8 cellular contexts compared by ENCODE assay signal in the genomic region with DNA sequence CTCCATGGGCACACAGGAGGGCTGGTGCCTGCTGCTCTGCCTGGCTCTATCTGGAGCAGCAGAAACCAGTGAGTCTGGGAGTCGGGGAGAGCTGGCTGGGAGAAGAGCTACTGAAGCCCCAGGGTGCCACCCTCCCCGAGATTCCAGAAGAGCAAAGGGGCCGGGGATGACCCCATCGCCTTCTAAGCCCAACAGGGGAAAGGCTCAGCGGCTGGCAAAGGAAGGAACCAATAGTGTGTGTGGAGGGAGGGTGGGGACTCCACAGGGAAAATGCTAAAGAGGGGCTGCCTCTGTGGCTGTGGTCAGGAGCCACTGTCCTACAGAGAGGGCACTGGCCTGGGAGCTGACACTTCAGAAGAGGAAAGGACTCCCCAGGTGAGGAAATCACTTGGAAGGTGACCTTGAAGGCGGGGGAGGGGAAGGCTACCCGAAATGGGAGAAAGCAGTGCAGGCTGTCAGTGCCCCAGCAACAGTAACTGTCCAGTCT. TPM values are rescaled to one million over a fixed set of nuclear protein-coding genes. Genes with fewer than 3 reads are reported as not detected.
DNase-seq lines count a peak whose midpoint lies in the region; ATAC-seq and TF ChIP-seq lines count a peak whose summit lies in the region.

No MANE protein-coding gene starts in this region.

- H3K27me3 ChIP-seq in GM23338 (ENCODE audit: insufficient read depth): no peaks in the 10 kb centered on the region
- H3K27me3 ChIP-seq in neuron (ENCODE audit: insufficient read depth, low read length): no peaks in the 10 kb centered on the region

- no peaks in the 10 kb centered on the region for H3K79me2 ChIP-seq in GM23338 (replicated peaks; ENCODE audit: insufficient read depth)

- peaks cover 6% of the 10 kb centered on the region; the same call in 1 of the 2 replicates for H3F3A ChIP-seq in GM23338 (replicated peaks; ENCODE audit: low read depth)

- peaks cover 29% of the 10 kb centered on the region for H3K4me1 ChIP-seq in GM23338 (ENCODE audit: insufficient read depth)
- H3K4me1 ChIP-seq in neuron (ENCODE audit: insufficient read depth, low read length): peaks cover 23% of the 10 kb centered on the region

- DNase-seq in ACHN (peak; percentile 28), GM23338 (ENCODE audit: low spot score) (no peak), activated B cell treated with CpG ODN at 0.5 μM for 24 hours (no peak), fibroblast of the aortic adventitia (ENCODE audit: low read depth) (no peak), cortex of kidney (lab: John Stamatoyannopoulos, UW) (no peak), GM10266 (ENCODE audit: extremely low spot score) (no peak)

- no peaks in the 10 kb centered on the region for H3K9me3 ChIP-seq in neuron (ENCODE audit: low read length)

- no peaks in the 10 kb centered on the region for H3K36me3 ChIP-seq in GM23338 (ENCODE audit: insufficient read depth)
- no peaks in the 10 kb centered on the region for H3K36me3 ChIP-seq in neuron (ENCODE audit: insufficient read depth, low read length)

- no peaks in the 10 kb centered on the region for H3K36me3 Mint-ChIP-seq in GM23338 (ENCODE audit: low read depth)
- peaks cover 70% of the 10 kb centered on the region for H3K36me3 Mint-ChIP-seq in activated B cell treated with CpG ODN at 0.5 μM for 24 hours (ENCODE audit: low read depth)

- H3K27ac Mint-ChIP-seq in GM23338 (peak overlapping the region; percentile 97), activated B cell treated with CpG ODN at 0.5 μM for 24 hours (peak overlapping the region; percentile 99)

- no peaks in the 10 kb centered on the region for H4K20me1 ChIP-seq in GM23338 (replicated peaks; ENCODE audit: insufficient read depth)

- peak overlapping the region; percentile 86; the same call in 1 of the 2 replicates for H3K27ac ChIP-seq in GM23338 (ENCODE audit: low read depth)

- in situ Hi-C loops in ACHN (cut with HindIII; ENCODE audit: low pct_ligation_motif_present, low pct_unique_long_range_greater_than_20kb, low sequenced_read_pairs): no loop called here

- ATAC-seq in GM23338 (peak; percentile 13), activated B cell treated with CpG ODN at 0.5 μM for 24 hours (ENCODE audit: low read depth) (peak; percentile 7), GM19463 (IDR thresholded peaks at IDR 0.05; ENCODE audit: unreplicated experiment) (no peak)

- H3K4me1 Mint-ChIP-seq in GM23338 (peaks cover 42% of the 10 kb centered on the region), activated B cell treated with CpG ODN at 0.5 μM for 24 hours (peaks cover 57% of the 10 kb centered on the region)

- intact Hi-C loops in activated B cell treated with CpG ODN at 0.5 μM for 24 hours (cut with micrococcal nuclease): loop anchor here (1.0 kb wide), 3 partner anchors 9 to 25 kb away; no protein-coding TSS in a partner anchor

- POLR2A ChIA-PET in activated B cell treated with CpG ODN at 0.5 μM for 24 hours (lab: Charles Lee): interaction anchor here (0.5 to 5.2 kb wide), 17 partner anchors 9 to 272 kb away, joined by 3 to 173 read pairs (median 12); partner anchors contain the start of genes COPS7A, GAPDH, MRPL51 and VAMP1

- peak overlapping the region; percentile 63 for H3K4me3 Mint-ChIP-seq in GM23338
- peak overlapping the region; percentile 97 for H3K4me3 Mint-ChIP-seq in activated B cell treated with CpG ODN at 0.5 μM for 24 hours

- H3K9me2 ChIP-seq in GM23338 (ENCODE audit: insufficient read depth): no peaks in the 10 kb centered on the region

- TF ChIP-seq CTCF in GM23338 (conservative IDR thresholded peaks at IDR 0.05; ENCODE audit: low read depth in 2 of 2) (no peak), activated B cell treated with CpG ODN at 0.5 μM for 24 hours (IDR thresholded peaks at IDR 0.05) (no peak), fibroblast of the aortic adventitia (IDR thresholded peaks at IDR 0.05; ENCODE audit: insufficient read depth, low read length) (no peak), GM10266 (IDR thresholded peaks at IDR 0.05; ENCODE audit: control insufficient read depth, insufficient read depth, low read depth, missing control alignments) (no peak)

- H3K27me3 Mint-ChIP-seq in GM23338 (ENCODE audit: insufficient read depth, low read depth, poor library complexity) (peaks cover 17% of the 10 kb centered on the region), activated B cell treated with CpG ODN at 0.5 μM for 24 hours (no peaks in the 10 kb centered on the region)

- H3K9me3 Mint-ChIP-seq in GM23338: no peaks in the 10 kb centered on the region
- H3K9me3 Mint-ChIP-seq in activated B cell treated with CpG ODN at 0.5 μM for 24 hours: no peaks in the 10 kb centered on the region

- CTCF ChIA-PET in activated B cell treated with CpG ODN at 0.5 μM for 24 hours (lab: Charles Lee): interaction anchor here (1.8 to 3.1 kb wide), 4 partner anchors 9 to 85 kb away, joined by 6 to 24 read pairs (median 11); no protein-coding TSS in a partner anchor

- H2AFZ ChIP-seq in GM23338: peak overlapping the region; percentile 90
- H2AFZ ChIP-seq in neuron (ENCODE audit: low read depth, low read length): peak overlapping the region; percentile 51

- H3K4me2 ChIP-seq in GM23338: peak overlapping the region; percentile 77

- H3K4me3 ChIP-seq in GM23338 (peak overlapping the region; percentile 44), fibroblast of the aortic adventitia (ENCODE audit: low read depth, low read length) (peak overlapping the region; percentile 81), neuron (ENCODE audit: low read length) (peak overlapping the region; percentile 24)

TF ChIP-seq in GM23338, 12 proteins besides CTCF, POLR2A, EP300 and RAD21 (continues in another document):
- no peak for TF ChIP-seq POLR2AphosphoS5 (IDR thresholded peaks at IDR 0.05; ENCODE audit: low read depth)
- no peak for TF ChIP-seq NANOG (IDR thresholded peaks at IDR 0.05; ENCODE audit: borderline replicate concordance)
- TF ChIP-seq EZH2phosphoT487 (IDR thresholded peaks at IDR 0.05; ENCODE audit: unreplicated experiment): no peak
- no peak for TF ChIP-seq ZNF331 (CRISPR knock-in tag; IDR thresholded peaks at IDR 0.05; ENCODE audit: low read depth)
- TF ChIP-seq CREB1 (CRISPR knock-in tag; IDR thresholded peaks at IDR 0.05; ENCODE audit: low read depth): no peak

RNA-seq across cellular contexts. Expression of gene TAPBPL, which starts 0.4 kb away (rescaled TPM):
- total RNA-seq in GM23338 (2014; rRNA removed; shearing (Covaris generic)): 0.59 and 0.66 TPM in 2 replicates
- polyA plus RNA-seq in GM23338 (2016; fragmentation: Nextera tagmentation; extraction: Ambion mirVana): 0.52 and 0.65 TPM in 2 replicates
- 52.5 and 64.0 TPM in 2 replicates for total RNA-seq in activated B cell treated with CpG ODN at 0.5 μM for 24 hours
- 8.9 and 19.7 TPM in 2 replicates for total RNA-seq in fibroblast of the aortic adventitia (ENCODE audit: low replicate concordance)

RNA-seq across cellular contexts. Expression of gene CD27, which starts 7.5 kb away (rescaled TPM):
- total RNA-seq in GM23338 (2014; rRNA removed; shearing (Covaris generic)): not detected in 2 replicates
- 0.49 and 0.53 TPM in 2 replicates for polyA plus RNA-seq in GM23338 (2016; fragmentation: Nextera tagmentation; extraction: Ambion mirVana)
- total RNA-seq in activated B cell treated with CpG ODN at 0.5 μM for 24 hours (39.3 and 43.8 TPM in 2 replicates), fibroblast of the aortic adventitia (ENCODE audit: low replicate concordance) (0.18 TPM in 1 of 2 replicates, not detected in the other)

RNA-seq across cellular contexts. Expression of gene VAMP1, which starts 18.2 kb away (rescaled TPM):
- total RNA-seq in GM23338 (2014; rRNA removed; shearing (Covaris generic)): 13.9 and 18.3 TPM in 2 replicates
- 11.2 and 16.1 TPM in 2 replicates for polyA plus RNA-seq in GM23338 (2016; fragmentation: Nextera tagmentation; extraction: Ambion mirVana)
- total RNA-seq in activated B cell treated with CpG ODN at 0.5 μM for 24 hours (32.9 and 34.5 TPM in 2 replicates), fibroblast of the aortic adventitia (ENCODE audit: low replicate concordance) (9.0 and 26.6 TPM in 2 replicates)

RNA-seq across cellular contexts. Expression of gene MRPL51, which starts 40.8 kb away (rescaled TPM):
- total RNA-seq in GM23338 (2014; rRNA removed; shearing (Covaris generic)): 75.1 and 93.9 TPM in 2 replicates
- 432 and 463 TPM in 2 replicates for polyA plus RNA-seq in GM23338 (2016; fragmentation: Nextera tagmentation; extraction: Ambion mirVana)
- total RNA-seq in activated B cell treated with CpG ODN at 0.5 μM for 24 hours: 130 and 145 TPM in 2 replicates
- 113 and 167 TPM in 2 replicates for total RNA-seq in fibroblast of the aortic adventitia (ENCODE audit: low replicate concordance)

RNA-seq across cellular contexts. Expression of gene NCAPD2, which starts 41.6 kb away (rescaled TPM):
- total RNA-seq in GM23338 (2014; rRNA removed; shearing (Covaris generic)): 217 and 389 TPM in 2 replicates
- polyA plus RNA-seq in GM23338 (2016; fragmentation: Nextera tagmentation; extraction: Ambion mirVana): 32.7 and 34.2 TPM in 2 replicates
- 38.4 and 40.9 TPM in 2 replicates for total RNA-seq in activated B cell treated with CpG ODN at 0.5 μM for 24 hours
- 43.1 and 45.1 TPM in 2 replicates for total RNA-seq in fibroblast of the aortic adventitia (ENCODE audit: low replicate concordance)

Comparison
In these comparisons a context has a peak if more than half of its experiments do, and no peak if none do; other contexts are left out.
1. H3K4me3 ChIP-seq: peak in every context shown above with its lines; median percentile 81 in fibroblast of the aortic adventitia; 44 in GM23338; 24 in neuron.
2. RNA of gene CD27, which starts 7.5 kb away (total RNA-seq): 39.3 to 43.8 TPM in activated B cell treated with CpG ODN at 0.5 μM for 24 hours; 0.18 TPM in fibroblast of the aortic adventitia and not detected in GM23338; every median in the first group is over 10 times any median in the second.